Comparison of ENCODE assay signal across 2 cellular contexts in genomic region chr5:150097152-150097551, GRCh38.
TF ChIP-seq lines count a peak whose summit lies in the region.

No MANE protein-coding gene starts in this region.

TF ChIP-seq in HepG2, 621 proteins besides CTCF, POLR2A, EP300 and RAD21:
- TF ChIP-seq ZNF446 (CRISPR knock-in tag; IDR thresholded peaks at IDR 0.05) (no peak), HNRNPK (IDR thresholded peaks at IDR 0.05; ENCODE audit: low read depth, low read length, poor library complexity, severe bottlenecking) (peak; percentile 18), NFIC (IDR thresholded peaks at IDR 0.05; ENCODE audit: low read length) (no peak), MAZ (IDR thresholded peaks at IDR 0.05; ENCODE audit: borderline replicate concordance, low read depth, low read length) (no peak), MAZ (CRISPR knock-in tag; IDR thresholded peaks at IDR 0.05; ENCODE audit: low read depth) (no peak)

TF ChIP-seq in K562, 482 proteins besides CTCF, POLR2A, EP300 and RAD21:
- TF ChIP-seq, protein P1, sequence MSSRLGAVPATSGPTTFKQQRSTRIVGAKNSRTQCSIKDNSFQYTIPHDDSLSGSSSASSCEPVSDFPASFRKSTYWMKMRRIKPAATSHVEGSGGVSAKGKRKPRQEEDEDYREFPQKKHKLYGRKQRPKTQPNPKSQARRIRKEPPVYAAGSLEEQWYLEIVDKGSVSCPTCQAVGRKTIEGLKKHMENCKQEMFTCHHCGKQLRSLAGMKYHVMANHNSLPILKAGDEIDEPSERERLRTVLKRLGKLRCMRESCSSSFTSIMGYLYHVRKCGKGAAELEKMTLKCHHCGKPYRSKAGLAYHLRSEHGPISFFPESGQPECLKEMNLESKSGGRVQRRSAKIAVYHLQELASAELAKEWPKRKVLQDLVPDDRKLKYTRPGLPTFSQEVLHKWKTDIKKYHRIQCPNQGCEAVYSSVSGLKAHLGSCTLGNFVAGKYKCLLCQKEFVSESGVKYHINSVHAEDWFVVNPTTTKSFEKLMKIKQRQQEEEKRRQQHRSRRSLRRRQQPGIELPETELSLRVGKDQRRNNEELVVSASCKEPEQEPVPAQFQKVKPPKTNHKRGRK (tag; IDR thresholded peaks at IDR 0.05) = peak; percentile 88
- TF ChIP-seq ELF1 (tag; IDR thresholded peaks at IDR 0.05) = no peak
TF ChIP-seq in K562: peak in this region for 1.
